In the genomic region with DNA sequence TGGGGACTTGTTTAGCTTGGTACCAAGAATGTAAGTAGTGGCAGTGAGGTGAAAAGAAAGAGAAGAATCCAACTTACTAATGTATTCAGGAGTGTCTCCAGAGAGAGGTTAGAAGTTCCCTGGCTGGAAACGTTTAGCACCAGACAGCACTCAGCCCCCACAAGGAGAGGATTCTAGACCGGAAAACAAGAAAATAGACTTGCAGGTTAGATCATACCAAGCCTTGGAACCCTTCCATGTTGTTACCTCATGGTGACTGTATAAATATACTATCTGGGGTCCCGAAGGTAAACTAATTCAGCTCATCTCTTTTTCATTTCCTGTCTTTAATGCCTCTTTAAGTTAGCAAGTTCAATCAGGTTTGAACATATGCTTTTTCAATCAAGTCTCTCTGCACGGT, we compare ENCODE assay signal across 36 cellular contexts.
DNase-seq lines count a peak whose midpoint lies in the region; ATAC-seq, FAIRE-seq and TF ChIP-seq lines count a peak whose summit lies in the region.
"Had no signal": no experiment of that assay in that cellular context is flagged by ENCODE, and none has a peak within 500 bp of the region (broad histone marks: within the 10 kb centered on the region; RNA-seq: fewer than 3 reads in every experiment).

No MANE protein-coding gene starts in this region.

- POLR2A ChIA-PET in RWPE1 (lab: Yijun Ruan, JAX; ENCODE audit: low non-redundant PET) (no interaction called here), endothelial cell of umbilical vein (lab: Charles Lee) (no interaction called here)

- peaks cover 4% of the 10 kb centered on the region for H3K9me3 Mint-ChIP-seq in nephron
- no peaks in the 10 kb centered on the region for H3K9me3 Mint-ChIP-seq in endothelial cell (ENCODE audit: unreplicated experiment)
- H3K9me3 Mint-ChIP-seq in stimulated activated naive B cell treated with anti-CD40 and anti-IgM and Interleukin-4, amounts not matched to agents 10 μg/mL and 1 μg/mL and 100 μg/mL, for 72 hours: no peaks in the 10 kb centered on the region
- H3K9me3 Mint-ChIP-seq: activated T-helper 2 cell treated with anti-CD3 and anti-CD28 coated beads, Interferon-gamma antibody, Interleukin-2, Interleukin-4, amounts not matched to agents 10 μg/mL and 5 μg/mL and 100 μg/mL, durations not matched to agents 14 hours and 24 hours and 36 hours; CD8-positive, alpha-beta memory T cell; naive B cell; T-helper 2 cell treated with Interferon-gamma antibody and Interleukin-4, amounts not matched to agents 5 μg/mL and 100 μg/mL, for 36 hours had no signal

- ATAC-seq in GM21423 (IDR thresholded peaks at IDR 0.05; ENCODE audit: unreplicated experiment) (no peak), heart left ventricle (no peak)
- no peak for ATAC-seq in stimulated activated naive B cell treated with anti-CD40 and anti-IgM and Interleukin-4, amounts not matched to agents 10 μg/mL and 1 μg/mL and 100 μg/mL, for 72 hours (replicated peaks)
- ATAC-seq: heart right ventricle, Panc1, psoas muscle, sciatic nerve had no signal

- H3K4me1 Mint-ChIP-seq in nephron (peaks cover 18% of the 10 kb centered on the region), endothelial cell (ENCODE audit: unreplicated experiment) (no peaks in the 10 kb centered on the region)
- no peaks in the 10 kb centered on the region for H3K4me1 Mint-ChIP-seq in stimulated activated naive B cell treated with anti-CD40 and anti-IgM and Interleukin-4, amounts not matched to agents 10 μg/mL and 1 μg/mL and 100 μg/mL, for 72 hours
- H3K4me1 Mint-ChIP-seq: CD8-positive, alpha-beta memory T cell; naive B cell had no signal

- H3K27ac Mint-ChIP-seq in nephron: peak overlapping the region; percentile 81 to 93 (median 90)
- H3K27ac Mint-ChIP-seq in endothelial cell (ENCODE audit: unreplicated experiment): no peak overlapping the region
- H3K27ac Mint-ChIP-seq in stimulated activated naive B cell treated with anti-CD40 and anti-IgM and Interleukin-4, amounts not matched to agents 10 μg/mL and 1 μg/mL and 100 μg/mL, for 72 hours: no peak overlapping the region
- H3K27ac Mint-ChIP-seq: activated T-helper 2 cell treated with anti-CD3 and anti-CD28 coated beads, Interferon-gamma antibody, Interleukin-2, Interleukin-4, amounts not matched to agents 10 μg/mL and 5 μg/mL and 100 μg/mL, durations not matched to agents 14 hours and 24 hours and 36 hours; CD8-positive, alpha-beta memory T cell; naive B cell; T-helper 2 cell treated with Interferon-gamma antibody and Interleukin-4, amounts not matched to agents 5 μg/mL and 100 μg/mL, for 36 hours had no signal

- no peaks in the 10 kb centered on the region for H3K9me1 ChIP-seq in endothelial cell of umbilical vein (replicated peaks; ENCODE audit: control insufficient read depth, extremely low read depth, insufficient read depth, low read length)

- H3K4me3 ChIP-seq in endothelial cell of umbilical vein (replicated peaks in 1 of 3; ENCODE audit: insufficient read depth in 1 of 3, low read depth in 1 of 3, low read length in 3 of 3) (no peak overlapping the region), heart left ventricle (no peak overlapping the region)
- H3K4me3 ChIP-seq: breast epithelium, heart right ventricle, psoas muscle, transverse colon had no signal

- H3K27me3 ChIP-seq in endothelial cell of umbilical vein (ENCODE audit: control insufficient read depth in 2 of 2, insufficient read depth in 2 of 2, low read length in 2 of 2) (no peaks in the 10 kb centered on the region), heart left ventricle (peaks cover 0 to 3% (median 0%) of the 10 kb centered on the region in 9 donors)
- H3K27me3 ChIP-seq: breast epithelium, heart right ventricle, transverse colon had no signal

- WGBS in heart left ventricle, 4 donors: 47 to 60% (median 53%) methylated on average over 4 of the region's 4 CpGs

- CTCF ChIA-PET in RWPE1 (lab: Yijun Ruan, JAX): no interaction called here
- CTCF ChIA-PET in endothelial cell of umbilical vein (lab: Charles Lee): interaction anchor here (1.5 kb wide), 1 partner anchor 329 kb away, joined by 3 read pairs; no protein-coding TSS in a partner anchor

- no peaks in the 10 kb centered on the region for H3K79me2 ChIP-seq in endothelial cell of umbilical vein (ENCODE audit: control insufficient read depth, insufficient read depth, low read length)

- H3K36me3 ChIP-seq in endothelial cell of umbilical vein (ENCODE audit: control insufficient read depth in 2 of 2, extremely low read depth in 1 of 2, insufficient read depth in 2 of 2, low read length in 2 of 2): no peaks in the 10 kb centered on the region
- H3K36me3 ChIP-seq in heart left ventricle: no peaks in the 10 kb centered on the region
- H3K36me3 ChIP-seq: breast epithelium, heart right ventricle, transverse colon had no signal

- dilution Hi-C loops in endothelial cell of umbilical vein (cut with MboI; ENCODE audit: extremely low pct_ligation_motif_present, low sequenced_read_pairs): no loop called here

- peak; percentile 31 for FAIRE-seq in endothelial cell of umbilical vein (lab: Jason Lieb, UNC)
- FAIRE-seq: colon, GM12892, HTR-8/SVneo had no signal

- H2AFZ ChIP-seq in endothelial cell of umbilical vein (ENCODE audit: low read depth, low read length): no peak overlapping the region

- H3K9me3 ChIP-seq in endothelial cell of umbilical vein (replicated peaks; ENCODE audit: control insufficient read depth, insufficient read depth, low read length): no peaks in the 10 kb centered on the region
- no peaks in the 10 kb centered on the region for H3K9me3 ChIP-seq in heart left ventricle
- H3K9me3 ChIP-seq: breast epithelium, heart right ventricle, psoas muscle, transverse colon had no signal

- peaks cover 7% of the 10 kb centered on the region for H3K27me3 Mint-ChIP-seq in nephron (ENCODE audit: low read depth)
- H3K27me3 Mint-ChIP-seq in endothelial cell (ENCODE audit: unreplicated experiment): no peaks in the 10 kb centered on the region
- H3K27me3 Mint-ChIP-seq in stimulated activated naive B cell treated with anti-CD40 and anti-IgM and Interleukin-4, amounts not matched to agents 10 μg/mL and 1 μg/mL and 100 μg/mL, for 72 hours: peaks cover 11 to 31% of the 10 kb centered on the region in 2 donors

- no peak overlapping the region for H3K9ac ChIP-seq in endothelial cell of umbilical vein (replicated peaks; ENCODE audit: extremely low read depth, insufficient read depth, low read length)

- H3K4me1 ChIP-seq in endothelial cell of umbilical vein (ENCODE audit: control insufficient read depth, extremely low read depth, insufficient read depth, low read length) (no peaks in the 10 kb centered on the region), heart left ventricle (no peaks in the 10 kb centered on the region)
- H3K4me1 ChIP-seq: breast epithelium, heart right ventricle, psoas muscle, transverse colon had no signal

- TF ChIP-seq CTCF in RWPE1 (conservative IDR thresholded peaks at IDR 0.05; ENCODE audit: low read depth) (no peak), endothelial cell of umbilical vein (IDR thresholded peaks at IDR 0.05; ENCODE audit: extremely low read depth in 1 of 2, insufficient read depth in 1 of 2, low read depth in 1 of 2, low read length in 2 of 2) (no peak), nephron (IDR thresholded peaks at IDR 0.05; ENCODE audit: unreplicated experiment in 3 of 3) (no peak), endothelial cell (IDR thresholded peaks at IDR 0.05; ENCODE audit: unreplicated experiment) (no peak), heart left ventricle (IDR thresholded peaks at IDR 0.05) (no peak)

- H4K20me1 ChIP-seq in endothelial cell of umbilical vein (replicated peaks; ENCODE audit: control insufficient read depth, extremely low read depth, insufficient read depth, low read length): no peaks in the 10 kb centered on the region

- intact Hi-C loops in endothelial cell of umbilical vein (cut with micrococcal nuclease) (no loop called here), heart left ventricle (cut with DNase I) (no loop called here)

- peak; percentile 11 for DNase-seq in H4 (ENCODE audit: low spot score)
- DNase-seq in RWPE1 (ENCODE audit: low spot score): peak; percentile 19
- no peak for DNase-seq in endothelial cell of umbilical vein (ENCODE audit: low read depth, low spot score)
- DNase-seq in endothelial cell (ENCODE audit: low spot score): no peak
- no peak for DNase-seq in heart left ventricle
- DNase-seq in stimulated activated naive B cell treated with anti-CD40 and anti-IgM and Interleukin-4, amounts not matched to agents 10 μg/mL and 1 μg/mL and 100 μg/mL, for 72 hours: no peak
- DNase-seq: activated naive CD4-positive, alpha-beta T cell treated with anti-CD3 and anti-CD28 coated beads, Interleukin-2, amount 50 U/mL, for 16 hours; activated T-cell treated with anti-CD3 and anti-CD28 coated beads for 4 hours; CD8-positive, alpha-beta memory T cell; DMS153; effector CD4-positive, alpha-beta T cell; erythroblast; foreskin melanocyte; heart right ventricle; KBM-7; kidney glomerular epithelial cell; midbrain; MM.1S; naive B cell; NCI-H1417; NCI-H2029; NCI-H2227 treated with DMSO at 0.1 percent for 48 hours; psoas muscle; SIG-M5; stimulated activated CD4-positive, alpha-beta T cell treated with anti-CD3 and anti-CD28 coated beads, Interleukin-4, amount 100 ng/mL, for 1 hour; transverse colon had no signal

- H3K4me3 Mint-ChIP-seq in nephron (peak overlapping the region in 1 of 3 experiments; percentile 1), endothelial cell (ENCODE audit: unreplicated experiment) (no peak overlapping the region)
- H3K4me3 Mint-ChIP-seq in stimulated activated naive B cell treated with anti-CD40 and anti-IgM and Interleukin-4, amounts not matched to agents 10 μg/mL and 1 μg/mL and 100 μg/mL, for 72 hours: no peak overlapping the region
- H3K4me3 Mint-ChIP-seq: CD8-positive, alpha-beta memory T cell; naive B cell; T-helper 2 cell treated with Interferon-gamma antibody and Interleukin-4, amounts not matched to agents 5 μg/mL and 100 μg/mL, for 36 hours had no signal

- no peak for TF ChIP-seq POLR2A in endothelial cell of umbilical vein (IDR thresholded peaks at IDR 0.05; ENCODE audit: low read depth, low read length)
- no peak for TF ChIP-seq POLR2A in heart left ventricle (IDR thresholded peaks at IDR 0.05)

- no TSS peak for BruUV-seq in endothelial cell of umbilical vein (replicated peaks; lab: Mats Ljungman, UMichigan)

- H3K27ac ChIP-seq in RWPE1: no peak overlapping the region
- H3K27ac ChIP-seq in endothelial cell of umbilical vein (ENCODE audit: insufficient read depth, low read depth, low read length): no peak overlapping the region
- H3K27ac ChIP-seq in heart left ventricle: no peak overlapping the region
- H3K27ac ChIP-seq: breast epithelium, heart right ventricle, psoas muscle, transverse colon had no signal

- H3K36me3 Mint-ChIP-seq in nephron (ENCODE audit: low read depth) (no peaks in the 10 kb centered on the region), endothelial cell (ENCODE audit: low read depth, unreplicated experiment) (no peaks in the 10 kb centered on the region)
- no peaks in the 10 kb centered on the region for H3K36me3 Mint-ChIP-seq in stimulated activated naive B cell treated with anti-CD40 and anti-IgM and Interleukin-4, amounts not matched to agents 10 μg/mL and 1 μg/mL and 100 μg/mL, for 72 hours
- H3K36me3 Mint-ChIP-seq: CD8-positive, alpha-beta memory T cell; naive B cell had no signal

- H3K4me2 ChIP-seq in endothelial cell of umbilical vein (ENCODE audit: insufficient read depth, low read length): no peak overlapping the region

TF ChIP-seq in endothelial cell of umbilical vein, 7 proteins besides CTCF, POLR2A, EP300 and RAD21 (continues in another document):
- no peak for TF ChIP-seq JUN (IDR thresholded peaks at IDR 0.05; ENCODE audit: borderline replicate concordance, insufficient read depth, insufficient read length, low read depth)

Comparison
In these comparisons a context has a peak if more than half of its experiments do, and no peak if none do; other contexts are left out.
1. DNase-seq: peak in H4 (single experiment) and RWPE1 (single experiment); none in endothelial cell of umbilical vein (single experiment), endothelial cell (single experiment), heart left ventricle (0 of 5) and stimulated activated naive B cell treated with anti-CD40 and anti-IgM and Interleukin-4, amounts not matched to agents 10 μg/mL and 1 μg/mL and 100 μg/mL, for 72 hours (single experiment).
2. H3K27ac Mint-ChIP-seq: peak in nephron (3 of 3); none in endothelial cell (single experiment) and stimulated activated naive B cell treated with anti-CD40 and anti-IgM and Interleukin-4, amounts not matched to agents 10 μg/mL and 1 μg/mL and 100 μg/mL, for 72 hours (single experiment).